In the genomic region with DNA sequence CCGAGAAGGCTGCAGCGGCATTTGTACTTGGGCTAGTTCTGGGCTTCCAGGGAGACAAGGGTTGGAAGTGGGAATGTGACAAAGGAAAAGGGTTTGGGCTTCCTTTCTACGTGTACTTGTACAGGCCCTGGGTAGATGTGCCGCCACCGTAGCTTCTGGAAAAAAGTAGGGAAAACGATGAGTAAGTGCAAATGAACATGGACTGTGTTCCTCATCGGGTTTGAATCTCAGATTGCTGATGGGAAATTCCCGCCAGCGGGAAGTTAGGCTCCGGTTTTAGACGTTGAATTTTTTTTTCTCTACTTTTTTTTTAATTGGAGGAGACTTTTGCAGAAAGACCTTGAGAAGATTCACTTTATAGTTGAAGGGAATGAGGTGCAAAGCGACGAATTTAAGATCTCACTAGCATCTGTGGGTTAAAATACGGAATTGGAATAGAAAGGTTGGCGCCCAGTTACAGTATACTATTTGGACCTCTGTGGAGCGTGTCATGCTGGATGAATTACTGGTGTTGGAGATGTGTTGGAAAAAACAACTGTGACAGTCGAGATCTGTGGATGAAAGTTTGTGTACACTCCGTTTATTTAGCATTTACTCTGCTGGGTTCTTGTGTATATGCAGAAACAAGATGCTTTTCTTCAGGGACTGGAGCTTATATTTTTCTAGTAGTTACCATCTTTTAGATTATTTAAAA, we compare ENCODE assay signal across 8 cellular contexts. TPM values are rescaled to one million over a fixed set of nuclear protein-coding genes. Genes with fewer than 3 reads are reported as not detected.
A peak's percentile ranks its signal among the peaks of the same experiment; 100 is the strongest.
DNase-seq lines count a peak whose midpoint lies in the region; ATAC-seq, FAIRE-seq and TF ChIP-seq lines count a peak whose summit lies in the region.

No MANE protein-coding gene starts in this region.

- H4K20me1 ChIP-seq in H1 (replicated peaks in 1 of 2; ENCODE audit: control insufficient read depth in 1 of 2, insufficient read depth in 2 of 2, low read length in 2 of 2), result peaks cover 37 to 46% of the 10 kb centered on the region in 2 experiments

- H3K56ac ChIP-seq in H1 (replicated peaks; ENCODE audit: insufficient read length, low read depth, low read length), result no peak overlapping the region

- H3K27ac ChIP-seq in H1 (ENCODE audit: low read depth, low read length), result 0 out of 2 replicates have a peak overlapping the region, but pooled peaks have one; percentile 90

- H2BK12ac ChIP-seq in H1 (ENCODE audit: low read depth, low read length), result no peak overlapping the region

- H3K23ac ChIP-seq in H1 (ENCODE audit: insufficient read length), result no peak overlapping the region

- H3K4me1 Mint-ChIP-seq in activated CD4-positive, alpha-beta T cell treated with anti-CD3 and anti-CD28 coated beads for 36 hours, result peaks cover 46% of the 10 kb centered on the region
- peaks cover 54 to 58% of the 10 kb centered on the region in 2 donors for H3K4me1 Mint-ChIP-seq in natural killer cell

- no peak overlapping the region for H2AK5ac ChIP-seq in H1 (ENCODE audit: low read depth, low read length)

- H4K91ac ChIP-seq in H1 (replicated peaks; ENCODE audit: insufficient read length, low read length), result no peak overlapping the region

- H4K5ac ChIP-seq in H1 (ENCODE audit: insufficient read length, low read depth, low read length), result no peak overlapping the region

- H3K79me2 ChIP-seq in H1 (ENCODE audit: control insufficient read depth in 1 of 2, insufficient read depth in 2 of 2, low read length in 2 of 2), result peaks cover 53 to 63% of the 10 kb centered on the region in 2 experiments

- intact Hi-C loops in activated CD4-positive, alpha-beta T cell treated with anti-CD3 and anti-CD28 coated beads for 36 hours (cut with DNase I, micrococcal nuclease), result loop anchor here (5.0 to 10.0 kb wide), 5 partner anchors 521 to 1768 kb away; a partner anchor contains a TSS
- intact Hi-C loops in natural killer cell (cut with micrococcal nuclease), result loop anchor here (10.0 kb wide), 2 partner anchors 518 to 1328 kb away; a partner anchor contains a TSS

- H3K27me3 Mint-ChIP-seq in activated CD4-positive, alpha-beta T cell treated with anti-CD3 and anti-CD28 coated beads for 36 hours, result no peaks in the 10 kb centered on the region
- H3K27me3 Mint-ChIP-seq in natural killer cell (ENCODE audit: low read depth in 2 of 2), result no peaks in the 10 kb centered on the region

- H3K9me3 ChIP-seq in H1 (ENCODE audit: insufficient read depth in 2 of 2, low read depth in 1 of 2, low read length in 1 of 2), result no peaks in the 10 kb centered on the region

- H2BK15ac ChIP-seq in H1 (ENCODE audit: low read length), result no peak overlapping the region

- H2AFZ ChIP-seq in H1 (ENCODE audit: low read length), result no peak overlapping the region

- no peak overlapping the region for H3K14ac ChIP-seq in H1 (ENCODE audit: insufficient read length)

- H3K4me2 ChIP-seq in H1 (ENCODE audit: insufficient read depth in 1 of 2, low read depth in 2 of 2, low read length in 2 of 2), result peak overlapping the region; percentile 86 to 90

- peak overlapping the region; percentile 92 to 97 (median 96) for H3K9ac ChIP-seq in H1 (replicated peaks in 1 of 4; ENCODE audit: extremely low read depth in 1 of 4, low read depth in 3 of 4, low read length in 3 of 4)

- peak overlapping the region; percentile 79 to 99 (median 98) for H3K4me3 ChIP-seq in H1 (ENCODE audit: extremely low read depth in 1 of 4, insufficient read depth in 2 of 4, low read depth in 3 of 4, low read length in 4 of 4)

- no peak overlapping the region for H2BK20ac ChIP-seq in H1 (ENCODE audit: low read length)

- no peak for FAIRE-seq in H1 (lab: Jason Lieb, UNC)

- H2BK5ac ChIP-seq in H1 (ENCODE audit: low read depth, low read length), result peak overlapping the region; percentile 82; the same call in 1 of the 2 replicates

- peak in 1 of 2 experiments; percentile 55; a peak in 2 of 3 replicates for TF ChIP-seq POLR2A in H1 (IDR thresholded peaks at IDR 0.05; ENCODE audit: control extremely low read depth in 1 of 2, low read depth in 2 of 2, low read length in 2 of 2)

- no peak overlapping the region for H2BK120ac ChIP-seq in H1 (replicated peaks; ENCODE audit: low read depth, low read length)

- DNase-seq in activated CD4-positive, alpha-beta T cell treated with anti-CD3 and anti-CD28 coated beads for 36 hours, result no peak
- DNase-seq in activated CD4-positive, alpha-beta T cell treated with anti-CD3 and anti-CD28 coated beads for 1 hour, result no peak
- DNase-seq in OCI-M1 (lab: John Stamatoyannopoulos, UW), result peak; percentile 55
- no peak for DNase-seq in H1 (ENCODE audit: low read depth in 1 of 2, low spot score in 2 of 2)
- no peak for DNase-seq in natural killer cell

- H3K4me1 ChIP-seq in H1 (replicated peaks in 1 of 4; ENCODE audit: control insufficient read depth in 3 of 4, insufficient read depth in 4 of 4, low read length in 3 of 4), result peaks cover 1 to 15% (median 5%) of the 10 kb centered on the region in 4 experiments; a peak in 5 of 7 replicates

- H3K36me3 ChIP-seq in H1 (ENCODE audit: control insufficient read depth in 2 of 4, insufficient read depth in 4 of 4, low read length in 3 of 4), result peaks cover 0 to 18% (median 5%) of the 10 kb centered on the region in 4 experiments; a peak in 4 of 8 replicates

- peaks cover 5% of the 10 kb centered on the region for H3K23me2 ChIP-seq in H1 (ENCODE audit: low read depth, low read length)

- H3K79me1 ChIP-seq in H1 (ENCODE audit: low read depth, low read length), result no peaks in the 10 kb centered on the region

- POLR2A ChIA-PET in activated CD4-positive, alpha-beta T cell treated with anti-CD3 and anti-CD28 coated beads for 36 hours (lab: Charles Lee), result interaction anchor here (1.5 to 2.8 kb wide), 4 partner anchors 14 to 114 kb away, joined by 5 to 28 read pairs (median 9); a partner anchor contains a TSS
- POLR2A ChIA-PET in H1 (lab: Charles Lee; ENCODE audit: partially characterized antibody), result interaction anchor here (0.7 to 6.7 kb wide), 9 partner anchors 8 to 308 kb away, joined by 3 to 182 read pairs (median 37); a partner anchor contains a TSS

- CTCF ChIA-PET in activated CD4-positive, alpha-beta T cell treated with anti-CD3 and anti-CD28 coated beads for 36 hours (lab: Charles Lee), result interaction anchor here (0.7 to 1.8 kb wide), 7 partner anchors 9 to 370 kb away, joined by 3 to 10 read pairs (median 3); no protein-coding TSS in a partner anchor
- CTCF ChIA-PET in H1 (lab: Charles Lee; ENCODE audit: partially characterized antibody), result interaction anchor here (1.1 to 1.3 kb wide), 2 partner anchors 12 to 42 kb away, joined by 3 to 4 read pairs; no protein-coding TSS in a partner anchor

- peak overlapping the region; percentile 73 for H3K27ac Mint-ChIP-seq in activated CD4-positive, alpha-beta T cell treated with anti-CD3 and anti-CD28 coated beads for 36 hours
- no peak overlapping the region for H3K27ac Mint-ChIP-seq in natural killer cell

- H3K4ac ChIP-seq in H1 (replicated peaks; ENCODE audit: insufficient read length, low read depth, low read length), result no peak overlapping the region

- no peak overlapping the region; the same call in 1 of the 2 replicates for H4K8ac ChIP-seq in H1 (ENCODE audit: extremely low read depth, insufficient read depth, low read length)

- no peaks in the 10 kb centered on the region for H3K27me3 ChIP-seq in H1 (replicated peaks in 1 of 4; ENCODE audit: control insufficient read depth in 3 of 4, extremely low read depth in 1 of 4, insufficient read depth in 3 of 4, low read length in 3 of 4)

- H3K9me3 Mint-ChIP-seq in activated CD4-positive, alpha-beta T cell treated with anti-CD3 and anti-CD28 coated beads for 36 hours (ENCODE audit: low read depth), result no peaks in the 10 kb centered on the region
- no peaks in the 10 kb centered on the region for H3K9me3 Mint-ChIP-seq in natural killer cell

- TF ChIP-seq EP300 in H1 (IDR thresholded peaks at IDR 0.05; ENCODE audit: borderline replicate concordance in 1 of 2, low read depth in 2 of 2, low read length in 2 of 2), result no peak

- no peak overlapping the region for H3K4me3 Mint-ChIP-seq in activated CD4-positive, alpha-beta T cell treated with anti-CD3 and anti-CD28 coated beads for 36 hours
- H3K4me3 Mint-ChIP-seq in natural killer cell, result peak overlapping the region; percentile 82

- ATAC-seq in activated CD4-positive, alpha-beta T cell treated with anti-CD3 and anti-CD28 coated beads for 36 hours, result no peak
- ATAC-seq in natural killer cell (no peak), GM21717 (IDR thresholded peaks at IDR 0.05; ENCODE audit: unreplicated experiment) (no peak), HG02973 (IDR thresholded peaks at IDR 0.05; ENCODE audit: unreplicated experiment) (no peak), HG03520 (IDR thresholded peaks at IDR 0.05; ENCODE audit: unreplicated experiment) (no peak)

- peaks cover 39% of the 10 kb centered on the region for H3K36me3 Mint-ChIP-seq in activated CD4-positive, alpha-beta T cell treated with anti-CD3 and anti-CD28 coated beads for 36 hours (ENCODE audit: low read depth)
- H3K36me3 Mint-ChIP-seq in natural killer cell, result peaks cover 7% of the 10 kb centered on the region

- TF ChIP-seq RAD21 in H1 (IDR thresholded peaks at IDR 0.05 in 1 of 2, conservative IDR thresholded peaks at IDR 0.05 in 1 of 2; ENCODE audit: low read depth in 2 of 2, low read length in 2 of 2), result no peak

- 5% methylated on average over 18 of the region's 18 CpGs; no CpG with 5 or more reads in 1 of the 2 experiments for WGBS in H1 (ENCODE audit: extremely low coverage in 1 of 2, insufficient coverage in 1 of 2, insufficient read length in 1 of 2, insufficient replicate concordance in 2 of 2, low coverage in 1 of 2, low lambda C conversion rate in 2 of 2, missing lambda C conversion rate in 1 of 2), 2 experiments

- TF ChIP-seq CTCF in H1 (IDR thresholded peaks at IDR 0.05; ENCODE audit: control extremely low read depth in 1 of 3, insufficient read depth in 1 of 3, low read depth in 1 of 3, low read length in 3 of 3), result no peak
- no peak for TF ChIP-seq CTCF in natural killer cell (IDR thresholded peaks at IDR 0.05)

- no peak overlapping the region for H3K18ac ChIP-seq in H1 (ENCODE audit: extremely low read depth, low read length)

RNA-seq across cellular contexts. Expression of a gene that starts 1.3 kb away (rescaled TPM):
- total RNA-seq in activated CD4-positive, alpha-beta T cell treated with anti-CD3 and anti-CD28 coated beads for 36 hours, result 100 to 1,000 TPM; 253 to 280 TPM
- 516 and 529 TPM in 2 replicates for total RNA-seq in H1 (2021; fragmentation: NEBNext Ultra II Directional; extraction: Animal tissue kit (Norgen Biotek cat#: 25700))
- polyA plus RNA-seq in H1 (2011; rRNA removed), result 57.0 and 71.2 TPM in 2 replicates
- 72.4 TPM for polyA plus RNA-seq in H1 (2011; cell fraction: cytosol; rRNA removed)
- polyA plus RNA-seq in H1 (2011; cell fraction: nucleus; rRNA removed), result 75.6 TPM
- 193 to 256 TPM (median 226 TPM) in 4 replicates for polyA plus RNA-seq in H1 (2012, experiment 1 of 2)
- 21.2 TPM for polyA plus RNA-seq in H1 (2012, experiment 2 of 2)
- polyA plus RNA-seq in H1 (2013, experiment 1 of 2), result 127 TPM
- polyA plus RNA-seq in H1 (2013, experiment 2 of 2), result 121 TPM
- polyA minus RNA-seq in H1 (2011; rRNA and poly(A)+ RNA removed), result 307 and 404 TPM in 2 replicates
- polyA minus RNA-seq in H1 (2011; cell fraction: cytosol; rRNA and poly(A)+ RNA removed), result 282 TPM
- polyA minus RNA-seq in H1 (2011; cell fraction: nucleus; rRNA and poly(A)+ RNA removed), result 293 TPM
- total RNA-seq in natural killer cell, result 100 to 1,000 TPM in 2 of 3 donors, 10 to 100 TPM in 1; 94.9 to 127 (median 121) TPM

RNA-seq across cellular contexts. Expression of a gene that starts 14.6 kb away (rescaled TPM):
- 10 to 100 TPM; 74.8 to 85.9 TPM for total RNA-seq in activated CD4-positive, alpha-beta T cell treated with anti-CD3 and anti-CD28 coated beads for 36 hours
- 77.9 and 79.9 TPM in 2 replicates for total RNA-seq in H1 (2021; fragmentation: NEBNext Ultra II Directional; extraction: Animal tissue kit (Norgen Biotek cat#: 25700))
- polyA plus RNA-seq in H1 (2011; rRNA removed), result 232 and 249 TPM in 2 replicates
- 197 TPM for polyA plus RNA-seq in H1 (2011; cell fraction: cytosol; rRNA removed)
- polyA plus RNA-seq in H1 (2011; cell fraction: nucleus; rRNA removed), result 95.2 TPM
- polyA plus RNA-seq in H1 (2012, experiment 1 of 2), result 110 to 175 TPM (median 169 TPM) in 4 replicates
- polyA plus RNA-seq in H1 (2012, experiment 2 of 2), result 332 TPM
- 137 TPM for polyA plus RNA-seq in H1 (2013, experiment 1 of 2)
- 153 TPM for polyA plus RNA-seq in H1 (2013, experiment 2 of 2)
- polyA minus RNA-seq in H1 (2011; rRNA and poly(A)+ RNA removed), result 68.1 and 82.4 TPM in 2 replicates
- 33.2 TPM for polyA minus RNA-seq in H1 (2011; cell fraction: cytosol; rRNA and poly(A)+ RNA removed)
- polyA minus RNA-seq in H1 (2011; cell fraction: nucleus; rRNA and poly(A)+ RNA removed), result 40.2 TPM
- 10 to 100 TPM; 41.5 to 46.4 (median 46.2) TPM for total RNA-seq in natural killer cell
